In genomic region chr16:50154369-50154947, GRCh38 we compare ENCODE assay signal across 8 cellular contexts. TPM values are rescaled to one million over a fixed set of nuclear protein-coding genes. Genes with fewer than 3 reads are reported as not detected.
DNase-seq lines count a peak whose midpoint lies in the region; ATAC-seq and TF ChIP-seq lines count a peak whose summit lies in the region.

No MANE protein-coding gene starts in this region.

- peaks cover 6% of the 10 kb centered on the region for H3K36me3 Mint-ChIP-seq in activated naive CD4-positive, alpha-beta T cell treated with anti-CD3 and anti-CD28 coated beads, Interleukin-2, amount 50 U/mL, for 24 hours

- peak overlapping the region; percentile 66 for H3K27ac Mint-ChIP-seq in activated naive CD4-positive, alpha-beta T cell treated with anti-CD3 and anti-CD28 coated beads, Interleukin-2, amount 50 U/mL, for 24 hours

- no peaks in the 10 kb centered on the region for H3K36me3 ChIP-seq in cardiac muscle cell
- no peaks in the 10 kb centered on the region for H3K36me3 ChIP-seq in iPS-18a (ENCODE audit: control insufficient read depth, low read depth, low read length)

- H3K4me1 Mint-ChIP-seq in activated naive CD4-positive, alpha-beta T cell treated with anti-CD3 and anti-CD28 coated beads, Interleukin-2, amount 50 U/mL, for 24 hours: peaks cover 50% of the 10 kb centered on the region

- peak overlapping the region; percentile 82 for H3K4me3 ChIP-seq in cardiac muscle cell
- H3K4me3 ChIP-seq in iPS-18a (ENCODE audit: low read length): peak overlapping the region; percentile 78
- H3K4me3 ChIP-seq in skeletal muscle cell (ENCODE audit: low read depth, low read length): peak overlapping the region; percentile 86

- H3K27me3 Mint-ChIP-seq in activated naive CD4-positive, alpha-beta T cell treated with anti-CD3 and anti-CD28 coated beads, Interleukin-2, amount 50 U/mL, for 24 hours: no peaks in the 10 kb centered on the region

- H3K27me3 ChIP-seq in cardiac muscle cell (no peaks in the 10 kb centered on the region), iPS-18a (ENCODE audit: control insufficient read depth, insufficient read depth, low read length) (peaks cover 9% of the 10 kb centered on the region)

- H3K4me1 ChIP-seq in cardiac muscle cell (ENCODE audit: low read depth) (peaks cover 9% of the 10 kb centered on the region), iPS-18a (ENCODE audit: control insufficient read depth, low read depth, low read length) (peaks cover 18% of the 10 kb centered on the region)

- no peaks in the 10 kb centered on the region for H3K9me3 ChIP-seq in cardiac muscle cell (ENCODE audit: low read depth)
- H3K9me3 ChIP-seq in iPS-18a (ENCODE audit: control insufficient read depth, low read depth, low read length): no peaks in the 10 kb centered on the region

- H3K27ac ChIP-seq in cardiac muscle cell (peak overlapping the region; percentile 81), iPS-18a (ENCODE audit: low read length) (no peak overlapping the region)

- no peaks in the 10 kb centered on the region for H3K9me3 Mint-ChIP-seq in activated naive CD4-positive, alpha-beta T cell treated with anti-CD3 and anti-CD28 coated beads, Interleukin-2, amount 50 U/mL, for 24 hours

- H3K9ac ChIP-seq in iPS-18a (ENCODE audit: low read length): peak overlapping the region; percentile 66

- H3K4me3 Mint-ChIP-seq in activated naive CD4-positive, alpha-beta T cell treated with anti-CD3 and anti-CD28 coated beads, Interleukin-2, amount 50 U/mL, for 24 hours: peak overlapping the region; percentile 87

- intact Hi-C loops in left cardiac atrium (cut with DNase I): loop anchor here in 1 of 2 donors (10.0 kb wide), 1 partner anchor 90 kb away; the partner anchor contains the start of gene HEATR3

- DNase-seq in cardiac muscle cell (ENCODE audit: low read depth in 1 of 2, low spot score in 1 of 2): peak; percentile 25 to 37
- DNase-seq in left cardiac atrium: no peak
- DNase-seq in skeletal muscle cell (ENCODE audit: low read depth): no peak
- no peak for DNase-seq in NCI-H2029 treated with DMSO at 0.1 percent for 48 hours (lab: John Stamatoyannopoulos, UW)
- DNase-seq in activated effector memory CD4-positive, alpha-beta T cell treated with anti-CD3 and anti-CD28 coated beads, Interleukin-2, amount 50 U/mL, for 16 hours: no peak

- ATAC-seq in left cardiac atrium (no peak), HG03520 (IDR thresholded peaks at IDR 0.05; ENCODE audit: unreplicated experiment) (no peak)

- no peak for TF ChIP-seq CTCF in cardiac muscle cell (IDR thresholded peaks at IDR 0.05; ENCODE audit: low read depth, low read length)

RNA-seq across cellular contexts. Expression of gene TENT4B, which starts 1.4 kb away (rescaled TPM):
- total RNA-seq in cardiac muscle cell (10.6 and 15.0 TPM in 2 replicates), left cardiac atrium (1 to 10 TPM; 5.5 to 7.1 TPM)
- 6.2 and 8.7 TPM in 2 replicates for polyA plus RNA-seq in cardiac muscle cell

Comparison
In these comparisons a context has a peak if more than half of its experiments do, and no peak if none do; other contexts are left out.
1. DNase-seq: peak in cardiac muscle cell (2 of 2); none in left cardiac atrium (single experiment), skeletal muscle cell (single experiment), NCI-H2029 treated with DMSO at 0.1 percent for 48 hours (single experiment) and activated effector memory CD4-positive, alpha-beta T cell treated with anti-CD3 and anti-CD28 coated beads, Interleukin-2, amount 50 U/mL, for 16 hours (single experiment).
2. Peak in every context shown above with its lines, with median percentiles within 50 percentile points of each other: H3K4me3 ChIP-seq.